Comparison of ENCODE assay signal across 9 cellular contexts in genomic region chr16:8964462-8964861, GRCh38. TPM values are rescaled to one million over a fixed set of nuclear protein-coding genes. Genes with fewer than 3 reads are reported as not detected.
DNase-seq lines count a peak whose midpoint lies in the region; ATAC-seq, FAIRE-seq and TF ChIP-seq lines count a peak whose summit lies in the region.
"Had no signal": no experiment of that assay in that cellular context is flagged by ENCODE, and none has a peak within 500 bp of the region (broad histone marks: within the 10 kb centered on the region; RNA-seq: fewer than 3 reads in every experiment).

No MANE protein-coding gene starts in this region.

- H3K9me3 ChIP-seq in SK-N-SH (no peaks in the 10 kb centered on the region), keratinocyte (ENCODE audit: control insufficient read depth, low read depth, low read length) (no peaks in the 10 kb centered on the region)

- H3K9ac ChIP-seq in SK-N-SH (peak overlapping the region; percentile 69; the same call in 1 of the 2 replicates), keratinocyte (ENCODE audit: control insufficient read depth, extremely low read depth, insufficient read depth, low read length) (peak overlapping the region; percentile 73)

- H4K20me1 ChIP-seq in SK-N-SH (ENCODE audit: insufficient read depth) (peaks cover 34% of the 10 kb centered on the region), keratinocyte (ENCODE audit: control insufficient read depth, extremely low read depth, insufficient read depth, low read length) (peaks cover 26% of the 10 kb centered on the region)

- H3K4me1 Mint-ChIP-seq in activated naive CD8-positive, alpha-beta T cell (ENCODE audit: low read depth): peaks cover 30% of the 10 kb centered on the region

- peak overlapping the region; percentile 73 for H3K4me2 ChIP-seq in SK-N-SH
- H3K4me2 ChIP-seq in keratinocyte (ENCODE audit: control insufficient read depth, extremely low read depth, insufficient read depth, low read depth, low read length): peak overlapping the region; percentile 64

- peaks cover 5% of the 10 kb centered on the region for H3K36me3 Mint-ChIP-seq in activated naive CD8-positive, alpha-beta T cell

- H3K79me2 ChIP-seq in SK-N-SH (ENCODE audit: insufficient read depth) (peaks cover 36% of the 10 kb centered on the region), keratinocyte (ENCODE audit: control insufficient read depth, insufficient read depth, low read length) (peaks cover 36% of the 10 kb centered on the region)

- dilution Hi-C loops in keratinocyte (cut with MboI; ENCODE audit: extremely low pct_ligation_motif_present, low sequenced_read_pairs): no loop called here

- no peaks in the 10 kb centered on the region for H3K9me2 ChIP-seq in SK-N-SH

- POLR2A ChIA-PET in SK-N-SH (lab: Yijun Ruan, JAX): no interaction called here

- DNase-seq in SK-N-SH (no peak), keratinocyte (ENCODE audit: low read depth, low spot score) (no peak), substantia nigra (lab: John Stamatoyannopoulos, UW) (no peak), SHP77 (lab: John Stamatoyannopoulos, UW) (no peak), H54 (ENCODE audit: insufficient read length, low spot score) (no peak), GF-D8 (lab: John Stamatoyannopoulos, UW) (no peak)

- H3K36me3 ChIP-seq in SK-N-SH (replicated peaks in 1 of 2; ENCODE audit: control insufficient read depth in 1 of 2, insufficient read depth in 2 of 2, low read length in 1 of 2): no peaks in the 10 kb centered on the region
- peaks cover 0 to 3% of the 10 kb centered on the region in 2 experiments for H3K36me3 ChIP-seq in keratinocyte (ENCODE audit: control insufficient read depth in 2 of 2, extremely low read depth in 1 of 2, insufficient read depth in 2 of 2, low read length in 2 of 2)

- 69% methylated on average over 6 of the region's 6 CpGs for WGBS in SK-N-SH (ENCODE audit: low lambda C conversion rate)

- FAIRE-seq in keratinocyte (lab: Jason Lieb, UNC) (no peak), H54 (lab: Jason Lieb, UNC) (no peak)
- FAIRE-seq: A204.1 had no signal

- no peak for TF ChIP-seq POLR2A in H54 (IDR thresholded peaks at IDR 0.05; ENCODE audit: low read depth, low read length)

- H3K4me3 ChIP-seq in SK-N-SH (ENCODE audit: low read depth in 2 of 2, low read length in 1 of 2): peak overlapping the region; percentile 79 to 88
- H3K4me3 ChIP-seq in keratinocyte (ENCODE audit: control insufficient read depth in 2 of 3, extremely low read depth in 1 of 3, insufficient read depth in 2 of 3, low read depth in 1 of 3, low read length in 3 of 3): peak overlapping the region; percentile 48 to 71 (median 67)

- CTCF ChIA-PET in SK-N-SH (lab: Yijun Ruan, JAX): interaction anchor here (0.7 to 1.5 kb wide), 4 partner anchors 8 to 49 kb away, joined by 3 to 7 read pairs (median 4); no protein-coding TSS in a partner anchor

- H2AFZ ChIP-seq in SK-N-SH (ENCODE audit: low read depth) (peak overlapping the region; percentile 88; the same call in 1 of the 2 replicates), keratinocyte (ENCODE audit: control insufficient read depth, low read length) (peak overlapping the region; percentile 36)

- TF ChIP-seq EP300 in SK-N-SH (IDR thresholded peaks at IDR 0.05; ENCODE audit: borderline replicate concordance in 1 of 2, low read depth in 1 of 2, low read length in 1 of 2): no peak

- H3K27me3 Mint-ChIP-seq in activated naive CD8-positive, alpha-beta T cell: no peaks in the 10 kb centered on the region

- peaks cover 23 to 29% of the 10 kb centered on the region in 2 experiments for H3K4me1 ChIP-seq in SK-N-SH (ENCODE audit: control insufficient read depth in 1 of 2, insufficient read depth in 2 of 2, low read depth in 1 of 2, low read length in 1 of 2)
- H3K4me1 ChIP-seq in keratinocyte (ENCODE audit: control insufficient read depth, extremely low read depth, insufficient read depth, low read length): peaks cover 23% of the 10 kb centered on the region

- H3K27me3 ChIP-seq in SK-N-SH (ENCODE audit: insufficient read depth) (no peaks in the 10 kb centered on the region), keratinocyte (ENCODE audit: control insufficient read depth, extremely low read depth, insufficient read depth, low read length) (no peaks in the 10 kb centered on the region)

- H3K27ac Mint-ChIP-seq in activated naive CD8-positive, alpha-beta T cell: peak overlapping the region; percentile 73

- no peak for TF ChIP-seq CTCF in SK-N-SH (IDR thresholded peaks at IDR 0.05)
- TF ChIP-seq CTCF in keratinocyte (optimal IDR thresholded peaks at IDR 0.05 in 1 of 3, IDR thresholded peaks at IDR 0.05 in 1 of 3, conservative IDR thresholded peaks at IDR 0.05 in 1 of 3; ENCODE audit: extremely low read depth in 1 of 3, insufficient read depth in 2 of 3, low read length in 3 of 3): no peak

- peak overlapping the region; percentile 76 for H3K4me3 Mint-ChIP-seq in activated naive CD8-positive, alpha-beta T cell

- peaks cover 7% of the 10 kb centered on the region for H3K9me1 ChIP-seq in keratinocyte (ENCODE audit: control insufficient read depth, extremely low read depth, insufficient read depth, low read length)

- peaks cover 10% of the 10 kb centered on the region for H3F3A ChIP-seq in SK-N-SH (replicated peaks; ENCODE audit: insufficient read depth)

- TF ChIP-seq RAD21 in SK-N-SH (IDR thresholded peaks at IDR 0.05; ENCODE audit: low read length): no peak

- ATAC-seq in SK-N-SH treated with all-trans-retinoic acid at 6 μM for 48 hours: no peak

- H3K27ac ChIP-seq in SK-N-SH (ENCODE audit: low read depth in 2 of 2, low read length in 1 of 2): peak overlapping the region; percentile 48 to 54; a peak in 2 of 4 replicates
- H3K27ac ChIP-seq in keratinocyte (ENCODE audit: control insufficient read depth, insufficient read depth, low read length): peak overlapping the region; percentile 29
- H3K27ac ChIP-seq in substantia nigra (ENCODE audit: low read depth, low read length, poor library complexity, severe bottlenecking): peak overlapping the region; percentile 72

- no peaks in the 10 kb centered on the region for H3K9me3 Mint-ChIP-seq in activated naive CD8-positive, alpha-beta T cell (ENCODE audit: low read depth)

TF ChIP-seq in SK-N-SH, 30 proteins besides CTCF, POLR2A, EP300 and RAD21 (continues in another document):
- TF ChIP-seq REST (IDR thresholded peaks at IDR 0.05; ENCODE audit: low read depth, low read length): no peak

TF ChIP-seq in SK-N-SH treated with all-trans-retinoic acid at 6 μM for 48 hours, 23 proteins besides CTCF, POLR2A, EP300 and RAD21 (continues in another document):
- TF ChIP-seq ZC3H10 (CRISPR knock-in tag; IDR thresholded peaks at IDR 0.05) (no peak), POU6F1 (CRISPR knock-in tag; IDR thresholded peaks at IDR 0.05; ENCODE audit: borderline replicate concordance, low read depth) (no peak), ZNF565 (CRISPR knock-in tag; conservative IDR thresholded peaks at IDR 0.05; ENCODE audit: low read depth) (no peak), CREB5 (CRISPR knock-in tag; IDR thresholded peaks at IDR 0.05; ENCODE audit: low read depth) (no peak), TCF4 (CRISPR knock-in tag; IDR thresholded peaks at IDR 0.05; ENCODE audit: borderline replicate concordance) (no peak)

RNA-seq across cellular contexts. Expression of gene USP7, which starts 0.8 kb away (rescaled TPM):
- polyA plus RNA-seq in SK-N-SH (2012; rRNA removed): 8.4 and 8.6 TPM in 2 replicates
- 11.0 and 13.7 TPM in 2 replicates for polyA plus RNA-seq in SK-N-SH (2012; cell fraction: cytosol; rRNA removed)
- polyA plus RNA-seq in SK-N-SH (2012; cell fraction: nucleus; rRNA removed): 24.5 and 33.7 TPM in 2 replicates
- 25.4 to 63.4 TPM (median 36.5 TPM) in 3 replicates for polyA plus RNA-seq in keratinocyte
- 80.1 TPM for polyA plus RNA-seq in keratinocyte (2011; ENCODE audit: low read depth)
- polyA plus RNA-seq in keratinocyte (2011; cell fraction: cytosol; rRNA removed): 15.9 and 22.6 TPM in 2 replicates
- polyA plus RNA-seq in keratinocyte (2011; cell fraction: nucleus; rRNA removed): 50.5 and 57.7 TPM in 2 replicates
- 46.9 and 73.6 TPM in 2 replicates for polyA plus RNA-seq in keratinocyte (2012; ENCODE audit: low replicate concordance)
- 83.1 to 405 TPM (median 130 TPM) in 3 replicates for polyA minus RNA-seq in keratinocyte
- polyA minus RNA-seq in keratinocyte (2011; cell fraction: cytosol; rRNA and poly(A)+ RNA removed): 13.6 TPM
- polyA minus RNA-seq in keratinocyte (2011; cell fraction: nucleus; rRNA and poly(A)+ RNA removed): 48.7 and 98.8 TPM in 2 replicates
